In genomic region chr16:86563489-86564345, GRCh38 we compare ENCODE assay signal across 8 cellular contexts. TPM values are rescaled to one million over a fixed set of nuclear protein-coding genes. Genes with fewer than 3 reads are reported as not detected.
A peak's percentile ranks its signal among the peaks of the same experiment; 100 is the strongest.
DNase-seq lines count a peak whose midpoint lies in the region; ATAC-seq, FAIRE-seq and TF ChIP-seq lines count a peak whose summit lies in the region.

No MANE protein-coding gene starts in this region.

- H3K36me3 Mint-ChIP-seq in endodermal cell (ENCODE audit: low read depth) (no peaks in the 10 kb centered on the region), mesothelial cell of epicardium (no peaks in the 10 kb centered on the region)

- H3K4me3 Mint-ChIP-seq in endodermal cell: peak overlapping the region; percentile 41
- peak overlapping the region; percentile 63 for H3K4me3 Mint-ChIP-seq in mesothelial cell of epicardium

- H3K4me1 Mint-ChIP-seq in endodermal cell (peaks cover 13% of the 10 kb centered on the region), mesothelial cell of epicardium (peaks cover 32% of the 10 kb centered on the region)

- FAIRE-seq in A204.1 (lab: Jason Lieb, UNC): peak; percentile 87

- WGBS in endodermal cell (ENCODE audit: insufficient coverage in 1 of 2, insufficient read length in 1 of 2), 2 experiments: 2 to 3% methylated on average over 25 to 41 of the region's 41 CpGs

- peaks cover 62% of the 10 kb centered on the region for H3K27me3 ChIP-seq in endodermal cell (ENCODE audit: control insufficient read depth, insufficient read depth, low read length, poor library complexity, severe bottlenecking)

- peak overlapping the region; percentile 66 for H3K4me3 ChIP-seq in endodermal cell (ENCODE audit: low read length)

- peak; percentile 51 for ATAC-seq in GM18861 (IDR thresholded peaks at IDR 0.05; ENCODE audit: unreplicated experiment)

- H3K36me3 ChIP-seq in endodermal cell (ENCODE audit: control insufficient read depth, insufficient read depth, low read length): no peaks in the 10 kb centered on the region

- H3K9ac ChIP-seq in endodermal cell (ENCODE audit: extremely low read depth, low read length, poor library complexity, severe bottlenecking): no peak overlapping the region

- peaks cover 60% of the 10 kb centered on the region for H3K27me3 Mint-ChIP-seq in endodermal cell (ENCODE audit: insufficient read depth)
- peaks cover 47% of the 10 kb centered on the region for H3K27me3 Mint-ChIP-seq in mesothelial cell of epicardium (ENCODE audit: low read depth)

- TF ChIP-seq CTCF in endodermal cell (conservative IDR thresholded peaks at IDR 0.05) (peak; percentile 100), mesothelial cell of epicardium (IDR thresholded peaks at IDR 0.05; ENCODE audit: unreplicated experiment) (peak; percentile 99)

- H3K4me1 ChIP-seq in endodermal cell (ENCODE audit: control insufficient read depth, insufficient read depth, low read length): no peaks in the 10 kb centered on the region

- H3K9me3 Mint-ChIP-seq in endodermal cell (peaks cover 2% of the 10 kb centered on the region), mesothelial cell of epicardium (no peaks in the 10 kb centered on the region)

- H3K9me3 ChIP-seq in endodermal cell (ENCODE audit: control insufficient read depth, low read length): no peaks in the 10 kb centered on the region

- H3K27ac ChIP-seq in endodermal cell (ENCODE audit: low read depth, low read length): no peak overlapping the region

- H3K27ac Mint-ChIP-seq in endodermal cell (no peak overlapping the region), mesothelial cell of epicardium (no peak overlapping the region)

- DNase-seq in HT1080 (ENCODE audit: low read depth) (peak; percentile 81), NOMO-1 (lab: John Stamatoyannopoulos, UW; ENCODE audit: unreplicated experiment in 2 of 2) (peak; percentile 67 to 74), endodermal cell (peak; percentile 97), mesothelial cell of epicardium (ENCODE audit: low spot score in 2 of 2, unreplicated experiment in 2 of 2) (peak; percentile 77 to 92)
- DNase-seq in activated CD8-positive, alpha-beta memory T cell treated with anti-CD3 and anti-CD28 coated beads for 24 hours: peak; percentile 92
- DNase-seq in stimulated activated CD8-positive, alpha-beta memory T cell treated with anti-CD3 and anti-CD28 coated beads, Interleukin-2, amount 100 ng/mL, for 48 hours (ENCODE audit: low read depth in 2 of 2): peak; percentile 66 to 82

RNA-seq across cellular contexts. Expression of gene FOXC2, which starts 2.9 kb away (rescaled TPM):
- 1.1 and 1.5 TPM in 2 replicates for total RNA-seq in HT1080 (2014; rRNA removed; shearing (Covaris generic))
- 21.6 and 22.0 TPM in 2 replicates for polyA plus RNA-seq in HT1080 (2015; cell fraction: cytosol; rRNA removed)
- 15.3 and 19.7 TPM in 2 replicates for polyA plus RNA-seq in HT1080 (2015; cell fraction: nucleus; rRNA removed)
- under 1 TPM in 1 of 2 donors, not detected in 1; 0.20 TPM for total RNA-seq in endodermal cell
- 1.00 TPM for polyA plus RNA-seq in endodermal cell (2013, experiment 1 of 2)
- 1.2 TPM for polyA plus RNA-seq in endodermal cell (2013, experiment 2 of 2)
- 10.4 to 12.3 TPM (median 11.7 TPM) in 3 replicates for total RNA-seq in mesothelial cell of epicardium

RNA-seq across cellular contexts. Expression of gene MTHFSD, which starts 8.7 kb away (rescaled TPM):
- total RNA-seq in HT1080 (2014; rRNA removed; shearing (Covaris generic)): 9.8 and 10.4 TPM in 2 replicates
- polyA plus RNA-seq in HT1080 (2015; cell fraction: cytosol; rRNA removed): 10.0 and 11.0 TPM in 2 replicates
- polyA plus RNA-seq in HT1080 (2015; cell fraction: nucleus; rRNA removed): 46.8 and 51.0 TPM in 2 replicates
- total RNA-seq in endodermal cell (10 to 100 TPM; 15.0 to 25.8 TPM), mesothelial cell of epicardium (21.0 to 27.4 TPM (median 23.1 TPM) in 3 replicates)
- 24.2 TPM for polyA plus RNA-seq in endodermal cell (2013, experiment 1 of 2)
- 22.7 TPM for polyA plus RNA-seq in endodermal cell (2013, experiment 2 of 2)

RNA-seq across cellular contexts. Expression of gene FOXL1, which starts 14.6 kb away (rescaled TPM):
- total RNA-seq in HT1080 (2014; rRNA removed; shearing (Covaris generic)): 0.51 and 0.80 TPM in 2 replicates
- 0.78 and 1.3 TPM in 2 replicates for polyA plus RNA-seq in HT1080 (2015; cell fraction: cytosol; rRNA removed)
- 1.9 and 2.8 TPM in 2 replicates for polyA plus RNA-seq in HT1080 (2015; cell fraction: nucleus; rRNA removed)
- total RNA-seq in endodermal cell: under 1 TPM in 1 of 2 donors, not detected in 1; 0.37 TPM
- polyA plus RNA-seq in endodermal cell (2013, experiment 1 of 2): 0.39 TPM
- 0.58 TPM for polyA plus RNA-seq in endodermal cell (2013, experiment 2 of 2)
- 2.5 to 3.2 TPM (median 2.5 TPM) in 3 replicates for total RNA-seq in mesothelial cell of epicardium

RNA-seq across cellular contexts. Expression of gene FOXF1, which starts 53.4 kb away (rescaled TPM):
- total RNA-seq in HT1080 (2014; rRNA removed; shearing (Covaris generic)): 0.10 TPM in 1 of 2 replicates, not detected in the other
- polyA plus RNA-seq in HT1080 (2015; cell fraction: cytosol; rRNA removed): 0.02 TPM in 1 of 2 replicates, not detected in the other
- 0.08 TPM in 1 of 2 replicates, not detected in the other for polyA plus RNA-seq in HT1080 (2015; cell fraction: nucleus; rRNA removed)
- total RNA-seq in endodermal cell (not detected), mesothelial cell of epicardium (1.9 to 2.6 TPM (median 1.9 TPM) in 3 replicates)
- 0.11 TPM for polyA plus RNA-seq in endodermal cell (2013, experiment 1 of 2)
- polyA plus RNA-seq in endodermal cell (2013, experiment 2 of 2): 0.08 TPM
